2 cellular contexts compared by ENCODE assay signal in the genomic region with DNA sequence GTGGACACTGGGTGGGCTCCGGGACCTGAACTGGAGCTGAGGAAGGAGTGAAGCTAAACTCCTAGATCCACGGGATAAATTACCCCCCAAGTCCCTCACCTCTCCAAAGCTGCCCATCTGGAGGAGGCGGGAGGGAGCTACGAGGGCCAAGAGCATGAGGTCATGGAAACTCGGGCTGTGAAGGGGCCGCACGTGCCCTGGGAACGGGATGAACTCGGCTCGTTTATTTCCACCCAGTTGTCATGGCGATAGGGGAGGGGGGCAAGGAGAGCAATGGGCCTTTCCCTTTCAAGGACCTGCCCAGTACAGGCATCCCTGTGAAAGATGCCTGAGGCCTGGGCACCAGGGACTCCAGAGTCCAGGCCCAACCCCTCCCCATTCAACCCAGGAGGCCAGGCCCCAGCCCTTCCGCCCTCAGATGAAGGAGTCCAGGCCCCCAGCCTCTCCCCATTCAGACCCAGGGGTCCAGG.
TF ChIP-seq lines count a peak whose summit lies in the region.

No MANE protein-coding gene starts in this region.

TF ChIP-seq in HEK293, 187 proteins besides CTCF, POLR2A, EP300 and RAD21 (continued from another document and continues in another):
- TF ChIP-seq, protein P1, sequence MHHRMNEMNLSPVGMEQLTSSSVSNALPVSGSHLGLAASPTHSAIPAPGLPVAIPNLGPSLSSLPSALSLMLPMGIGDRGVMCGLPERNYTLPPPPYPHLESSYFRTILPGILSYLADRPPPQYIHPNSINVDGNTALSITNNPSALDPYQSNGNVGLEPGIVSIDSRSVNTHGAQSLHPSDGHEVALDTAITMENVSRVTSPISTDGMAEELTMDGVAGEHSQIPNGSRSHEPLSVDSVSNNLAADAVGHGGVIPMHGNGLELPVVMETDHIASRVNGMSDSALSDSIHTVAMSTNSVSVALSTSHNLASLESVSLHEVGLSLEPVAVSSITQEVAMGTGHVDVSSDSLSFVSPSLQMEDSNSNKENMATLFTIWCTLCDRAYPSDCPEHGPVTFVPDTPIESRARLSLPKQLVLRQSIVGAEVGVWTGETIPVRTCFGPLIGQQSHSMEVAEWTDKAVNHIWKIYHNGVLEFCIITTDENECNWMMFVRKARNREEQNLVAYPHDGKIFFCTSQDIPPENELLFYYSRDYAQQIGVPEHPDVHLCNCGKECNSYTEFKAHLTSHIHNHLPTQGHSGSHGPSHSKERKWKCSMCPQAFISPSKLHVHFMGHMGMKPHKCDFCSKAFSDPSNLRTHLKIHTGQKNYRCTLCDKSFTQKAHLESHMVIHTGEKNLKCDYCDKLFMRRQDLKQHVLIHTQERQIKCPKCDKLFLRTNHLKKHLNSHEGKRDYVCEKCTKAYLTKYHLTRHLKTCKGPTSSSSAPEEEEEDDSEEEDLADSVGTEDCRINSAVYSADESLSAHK (tag by site-specific recombination; IDR thresholded peaks at IDR 0.05) = no peak
- TF ChIP-seq GLIS2 (tag by site-specific recombination; IDR thresholded peaks at IDR 0.05) (peak; percentile 45; the same call in 1 of the 2 replicates), IKZF3 (tag by site-specific recombination; IDR thresholded peaks at IDR 0.05) (peak; percentile 47; the same call in 1 of the 2 replicates), ZNF214 (tag by site-specific recombination; IDR thresholded peaks at IDR 0.05; ENCODE audit: borderline replicate concordance) (no peak), ZNF521 (tag by site-specific recombination; IDR thresholded peaks at IDR 0.05) (no peak), ZNF768 (tag by site-specific recombination; IDR thresholded peaks at IDR 0.05) (no peak), ZNF114 (tag by site-specific recombination; IDR thresholded peaks at IDR 0.05) (no peak), MEIS1 (CRISPR knock-in tag; IDR thresholded peaks at IDR 0.05; ENCODE audit: borderline replicate concordance) (no peak), ZNF239 (tag by site-specific recombination; IDR thresholded peaks at IDR 0.05) (no peak), ZNF266 (tag by site-specific recombination; IDR thresholded peaks at IDR 0.05; ENCODE audit: low read depth) (no peak), ZNF626 (tag by site-specific recombination; IDR thresholded peaks at IDR 0.05) (no peak), ZNF544 (tag by site-specific recombination; IDR thresholded peaks at IDR 0.05) (no peak), KLF8 (tag by site-specific recombination; IDR thresholded peaks at IDR 0.05) (no peak), ZNF530 (tag by site-specific recombination; IDR thresholded peaks at IDR 0.05; ENCODE audit: low read depth) (no peak), ZNF366 (tag by site-specific recombination; conservative IDR thresholded peaks at IDR 0.05) (peak; percentile 31; the same call in 1 of the 2 replicates), FEZF1 (tag by site-specific recombination; IDR thresholded peaks at IDR 0.05) (no peak), HOXC10 (CRISPR knock-in tag; IDR thresholded peaks at IDR 0.05) (no peak), RBAK (tag by site-specific recombination; IDR thresholded peaks at IDR 0.05) (no peak), ZXDB (tag by site-specific recombination; IDR thresholded peaks at IDR 0.05) (peak; percentile 71), GLI2 (tag by site-specific recombination; IDR thresholded peaks at IDR 0.05; ENCODE audit: borderline replicate concordance, low read depth) (no peak), BCL11B (tag by site-specific recombination; IDR thresholded peaks at IDR 0.05; ENCODE audit: low read depth) (no peak)
- TF ChIP-seq, protein P2, sequence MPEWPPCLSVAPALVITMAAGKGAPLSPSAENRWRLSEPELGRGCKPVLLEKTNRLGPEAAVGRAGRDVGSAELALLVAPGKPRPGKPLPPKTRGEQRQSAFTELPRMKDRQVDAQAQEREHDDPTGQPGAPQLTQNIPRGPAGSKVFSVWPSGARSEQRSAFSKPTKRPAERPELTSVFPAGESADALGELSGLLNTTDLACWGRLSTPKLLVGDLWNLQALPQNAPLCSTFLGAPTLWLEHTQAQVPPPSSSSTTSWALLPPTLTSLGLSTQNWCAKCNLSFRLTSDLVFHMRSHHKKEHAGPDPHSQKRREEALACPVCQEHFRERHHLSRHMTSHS (tag by site-specific recombination; IDR thresholded peaks at IDR 0.05) = no peak
- TF ChIP-seq, protein P3, sequence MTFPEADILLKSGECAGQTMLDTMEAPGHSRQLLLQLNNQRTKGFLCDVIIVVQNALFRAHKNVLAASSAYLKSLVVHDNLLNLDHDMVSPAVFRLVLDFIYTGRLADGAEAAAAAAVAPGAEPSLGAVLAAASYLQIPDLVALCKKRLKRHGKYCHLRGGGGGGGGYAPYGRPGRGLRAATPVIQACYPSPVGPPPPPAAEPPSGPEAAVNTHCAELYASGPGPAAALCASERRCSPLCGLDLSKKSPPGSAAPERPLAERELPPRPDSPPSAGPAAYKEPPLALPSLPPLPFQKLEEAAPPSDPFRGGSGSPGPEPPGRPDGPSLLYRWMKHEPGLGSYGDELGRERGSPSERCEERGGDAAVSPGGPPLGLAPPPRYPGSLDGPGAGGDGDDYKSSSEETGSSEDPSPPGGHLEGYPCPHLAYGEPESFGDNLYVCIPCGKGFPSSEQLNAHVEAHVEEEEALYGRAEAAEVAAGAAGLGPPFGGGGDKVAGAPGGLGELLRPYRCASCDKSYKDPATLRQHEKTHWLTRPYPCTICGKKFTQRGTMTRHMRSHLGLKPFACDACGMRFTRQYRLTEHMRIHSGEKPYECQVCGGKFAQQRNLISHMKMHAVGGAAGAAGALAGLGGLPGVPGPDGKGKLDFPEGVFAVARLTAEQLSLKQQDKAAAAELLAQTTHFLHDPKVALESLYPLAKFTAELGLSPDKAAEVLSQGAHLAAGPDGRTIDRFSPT (tag by site-specific recombination; IDR thresholded peaks at IDR 0.05) = peak; percentile 86
- TF ChIP-seq, protein P4, sequence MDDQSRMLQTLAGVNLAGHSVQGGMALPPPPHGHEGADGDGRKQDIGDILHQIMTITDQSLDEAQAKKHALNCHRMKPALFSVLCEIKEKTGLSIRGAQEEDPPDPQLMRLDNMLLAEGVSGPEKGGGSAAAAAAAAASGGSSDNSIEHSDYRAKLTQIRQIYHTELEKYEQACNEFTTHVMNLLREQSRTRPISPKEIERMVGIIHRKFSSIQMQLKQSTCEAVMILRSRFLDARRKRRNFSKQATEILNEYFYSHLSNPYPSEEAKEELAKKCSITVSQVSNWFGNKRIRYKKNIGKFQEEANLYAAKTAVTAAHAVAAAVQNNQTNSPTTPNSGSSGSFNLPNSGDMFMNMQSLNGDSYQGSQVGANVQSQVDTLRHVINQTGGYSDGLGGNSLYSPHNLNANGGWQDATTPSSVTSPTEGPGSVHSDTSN (CRISPR knock-in tag; IDR thresholded peaks at IDR 0.05) = no peak
- TF ChIP-seq, protein P5, sequence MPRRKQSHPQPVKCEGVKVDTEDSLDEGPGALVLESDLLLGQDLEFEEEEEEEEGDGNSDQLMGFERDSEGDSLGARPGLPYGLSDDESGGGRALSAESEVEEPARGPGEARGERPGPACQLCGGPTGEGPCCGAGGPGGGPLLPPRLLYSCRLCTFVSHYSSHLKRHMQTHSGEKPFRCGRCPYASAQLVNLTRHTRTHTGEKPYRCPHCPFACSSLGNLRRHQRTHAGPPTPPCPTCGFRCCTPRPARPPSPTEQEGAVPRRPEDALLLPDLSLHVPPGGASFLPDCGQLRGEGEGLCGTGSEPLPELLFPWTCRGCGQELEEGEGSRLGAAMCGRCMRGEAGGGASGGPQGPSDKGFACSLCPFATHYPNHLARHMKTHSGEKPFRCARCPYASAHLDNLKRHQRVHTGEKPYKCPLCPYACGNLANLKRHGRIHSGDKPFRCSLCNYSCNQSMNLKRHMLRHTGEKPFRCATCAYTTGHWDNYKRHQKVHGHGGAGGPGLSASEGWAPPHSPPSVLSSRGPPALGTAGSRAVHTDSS (tag by site-specific recombination; IDR thresholded peaks at IDR 0.05) = no peak

TF ChIP-seq in K562, 482 proteins besides CTCF, POLR2A, EP300 and RAD21 (continued from another document and continues in another):
- TF ChIP-seq ZKSCAN1 (IDR thresholded peaks at IDR 0.05; ENCODE audit: low read depth, low read length) = no peak
- TF ChIP-seq BMI1 (IDR thresholded peaks at IDR 0.05; ENCODE audit: low read length) = peak; percentile 61; the same call in 1 of the 2 replicates
- no peak for TF ChIP-seq EHMT2 (IDR thresholded peaks at IDR 0.05)
- peak; percentile 31; the same call in 1 of the 2 replicates for TF ChIP-seq ZFX (CRISPR knock-in tag; IDR thresholded peaks at IDR 0.05)
- TF ChIP-seq CHD4 (IDR thresholded peaks at IDR 0.05; ENCODE audit: insufficient read depth, insufficient replicate concordance, low read depth, low read length, poor library complexity, severe bottlenecking) = no peak
- TF ChIP-seq DACH1 (IDR thresholded peaks at IDR 0.05; ENCODE audit: partially characterized antibody) = no peak
- no peak for TF ChIP-seq NCOR1 (IDR thresholded peaks at IDR 0.05)
- no peak for TF ChIP-seq ZNF347 (CRISPR knock-in tag; IDR thresholded peaks at IDR 0.05; ENCODE audit: low read depth)
- no peak for TF ChIP-seq HMG20A (CRISPR knock-in tag; conservative IDR thresholded peaks at IDR 0.05)
- TF ChIP-seq RUNX1 (IDR thresholded peaks at IDR 0.05; ENCODE audit: low read depth) = no peak
- no peak for TF ChIP-seq OTX1 (CRISPR knock-in tag; IDR thresholded peaks at IDR 0.05)
- TF ChIP-seq GTF2E2 (tag; IDR thresholded peaks at IDR 0.05) = no peak
- TF ChIP-seq PTRF (tag; IDR thresholded peaks at IDR 0.05) = no peak
- TF ChIP-seq SPI1 (IDR thresholded peaks at IDR 0.05; ENCODE audit: borderline replicate concordance, low read depth, low read length) = no peak
- TF ChIP-seq ZNF586 (CRISPR knock-in tag; conservative IDR thresholded peaks at IDR 0.05) = no peak
- 0 out of 2 replicates have a peak, but pooled peaks have one; percentile 33 for TF ChIP-seq JUN (IDR thresholded peaks at IDR 0.05; ENCODE audit: borderline replicate concordance, low read depth, low read length)
- TF ChIP-seq JUN (CRISPR knock-in tag; IDR thresholded peaks at IDR 0.05; ENCODE audit: borderline replicate concordance) = 0 out of 2 replicates have a peak, but pooled peaks have one; percentile 74
- no peak for TF ChIP-seq ZBED1 (IDR thresholded peaks at IDR 0.05)
- TF ChIP-seq ZKSCAN3 (CRISPR knock-in tag; IDR thresholded peaks at IDR 0.05) = no peak
- no peak for TF ChIP-seq ZSCAN32 (CRISPR knock-in tag; IDR thresholded peaks at IDR 0.05)
- no peak for TF ChIP-seq NFE2L1 (tag; IDR thresholded peaks at IDR 0.05; ENCODE audit: borderline replicate concordance, low read depth)
- TF ChIP-seq MED1 (CRISPR knock-in tag; IDR thresholded peaks at IDR 0.05; ENCODE audit: borderline replicate concordance) = no peak
- TF ChIP-seq, protein P6, sequence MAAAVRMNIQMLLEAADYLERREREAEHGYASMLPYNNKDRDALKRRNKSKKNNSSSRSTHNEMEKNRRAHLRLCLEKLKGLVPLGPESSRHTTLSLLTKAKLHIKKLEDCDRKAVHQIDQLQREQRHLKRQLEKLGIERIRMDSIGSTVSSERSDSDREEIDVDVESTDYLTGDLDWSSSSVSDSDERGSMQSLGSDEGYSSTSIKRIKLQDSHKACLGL (CRISPR knock-in tag; IDR thresholded peaks at IDR 0.05; ENCODE audit: borderline replicate concordance, poor library complexity, severe bottlenecking) = no peak
- TF ChIP-seq, protein P7, sequence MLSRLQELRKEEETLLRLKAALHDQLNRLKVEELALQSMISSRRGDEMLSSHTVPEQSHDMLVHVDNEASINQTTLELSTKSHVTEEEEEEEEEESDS (CRISPR knock-in tag; IDR thresholded peaks at IDR 0.05) = no peak
- no peak for TF ChIP-seq ZNF589 (CRISPR knock-in tag; IDR thresholded peaks at IDR 0.05; ENCODE audit: low read depth)
- no peak for TF ChIP-seq TAF7 (tag; IDR thresholded peaks at IDR 0.05)
- TF ChIP-seq ZNF184 (CRISPR knock-in tag; IDR thresholded peaks at IDR 0.05) = no peak
- TF ChIP-seq, protein P8, sequence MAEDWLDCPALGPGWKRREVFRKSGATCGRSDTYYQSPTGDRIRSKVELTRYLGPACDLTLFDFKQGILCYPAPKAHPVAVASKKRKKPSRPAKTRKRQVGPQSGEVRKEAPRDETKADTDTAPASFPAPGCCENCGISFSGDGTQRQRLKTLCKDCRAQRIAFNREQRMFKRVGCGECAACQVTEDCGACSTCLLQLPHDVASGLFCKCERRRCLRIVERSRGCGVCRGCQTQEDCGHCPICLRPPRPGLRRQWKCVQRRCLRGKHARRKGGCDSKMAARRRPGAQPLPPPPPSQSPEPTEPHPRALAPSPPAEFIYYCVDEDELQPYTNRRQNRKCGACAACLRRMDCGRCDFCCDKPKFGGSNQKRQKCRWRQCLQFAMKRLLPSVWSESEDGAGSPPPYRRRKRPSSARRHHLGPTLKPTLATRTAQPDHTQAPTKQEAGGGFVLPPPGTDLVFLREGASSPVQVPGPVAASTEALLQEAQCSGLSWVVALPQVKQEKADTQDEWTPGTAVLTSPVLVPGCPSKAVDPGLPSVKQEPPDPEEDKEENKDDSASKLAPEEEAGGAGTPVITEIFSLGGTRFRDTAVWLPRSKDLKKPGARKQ (CRISPR knock-in tag; IDR thresholded peaks at IDR 0.05) = no peak
- TF ChIP-seq, protein P9, sequence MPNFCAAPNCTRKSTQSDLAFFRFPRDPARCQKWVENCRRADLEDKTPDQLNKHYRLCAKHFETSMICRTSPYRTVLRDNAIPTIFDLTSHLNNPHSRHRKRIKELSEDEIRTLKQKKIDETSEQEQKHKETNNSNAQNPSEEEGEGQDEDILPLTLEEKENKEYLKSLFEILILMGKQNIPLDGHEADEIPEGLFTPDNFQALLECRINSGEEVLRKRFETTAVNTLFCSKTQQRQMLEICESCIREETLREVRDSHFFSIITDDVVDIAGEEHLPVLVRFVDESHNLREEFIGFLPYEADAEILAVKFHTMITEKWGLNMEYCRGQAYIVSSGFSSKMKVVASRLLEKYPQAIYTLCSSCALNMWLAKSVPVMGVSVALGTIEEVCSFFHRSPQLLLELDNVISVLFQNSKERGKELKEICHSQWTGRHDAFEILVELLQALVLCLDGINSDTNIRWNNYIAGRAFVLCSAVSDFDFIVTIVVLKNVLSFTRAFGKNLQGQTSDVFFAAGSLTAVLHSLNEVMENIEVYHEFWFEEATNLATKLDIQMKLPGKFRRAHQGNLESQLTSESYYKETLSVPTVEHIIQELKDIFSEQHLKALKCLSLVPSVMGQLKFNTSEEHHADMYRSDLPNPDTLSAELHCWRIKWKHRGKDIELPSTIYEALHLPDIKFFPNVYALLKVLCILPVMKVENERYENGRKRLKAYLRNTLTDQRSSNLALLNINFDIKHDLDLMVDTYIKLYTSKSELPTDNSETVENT (CRISPR knock-in tag; IDR thresholded peaks at IDR 0.05) = no peak
- TF ChIP-seq MBD2 (IDR thresholded peaks at IDR 0.05; ENCODE audit: borderline replicate concordance, low read depth) = no peak
- TF ChIP-seq, protein P10, sequence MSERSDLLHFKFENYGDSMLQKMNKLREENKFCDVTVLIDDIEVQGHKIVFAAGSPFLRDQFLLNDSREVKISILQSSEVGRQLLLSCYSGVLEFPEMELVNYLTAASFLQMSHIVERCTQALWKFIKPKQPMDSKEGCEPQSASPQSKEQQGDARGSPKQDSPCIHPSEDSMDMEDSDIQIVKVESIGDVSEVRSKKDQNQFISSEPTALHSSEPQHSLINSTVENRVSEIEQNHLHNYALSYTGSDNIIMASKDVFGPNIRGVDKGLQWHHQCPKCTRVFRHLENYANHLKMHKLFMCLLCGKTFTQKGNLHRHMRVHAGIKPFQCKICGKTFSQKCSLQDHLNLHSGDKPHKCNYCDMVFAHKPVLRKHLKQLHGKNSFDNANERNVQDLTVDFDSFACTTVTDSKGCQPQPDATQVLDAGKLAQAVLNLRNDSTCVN (CRISPR knock-in tag; IDR thresholded peaks at IDR 0.05) = no peak
- TF ChIP-seq, protein P11, sequence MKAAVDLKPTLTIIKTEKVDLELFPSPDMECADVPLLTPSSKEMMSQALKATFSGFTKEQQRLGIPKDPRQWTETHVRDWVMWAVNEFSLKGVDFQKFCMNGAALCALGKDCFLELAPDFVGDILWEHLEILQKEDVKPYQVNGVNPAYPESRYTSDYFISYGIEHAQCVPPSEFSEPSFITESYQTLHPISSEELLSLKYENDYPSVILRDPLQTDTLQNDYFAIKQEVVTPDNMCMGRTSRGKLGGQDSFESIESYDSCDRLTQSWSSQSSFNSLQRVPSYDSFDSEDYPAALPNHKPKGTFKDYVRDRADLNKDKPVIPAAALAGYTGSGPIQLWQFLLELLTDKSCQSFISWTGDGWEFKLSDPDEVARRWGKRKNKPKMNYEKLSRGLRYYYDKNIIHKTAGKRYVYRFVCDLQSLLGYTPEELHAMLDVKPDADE (conservative IDR thresholded peaks at IDR 0.05; ENCODE audit: control insufficient read depth, low read depth, low read length) = no peak
